In genomic region chr13:19782049-19782726, GRCh38 we compare ENCODE assay signal across 8 cellular contexts. TPM values are rescaled to one million over a fixed set of nuclear protein-coding genes. Genes with fewer than 3 reads are reported as not detected.
DNase-seq lines count a peak whose midpoint lies in the region; ATAC-seq, FAIRE-seq and TF ChIP-seq lines count a peak whose summit lies in the region.

No MANE protein-coding gene starts in this region.

- no peaks in the 10 kb centered on the region for H3K9me3 ChIP-seq in DOHH2 (ENCODE audit: control insufficient read depth, insufficient read depth, low read length)

- H3K79me2 ChIP-seq in DOHH2 (ENCODE audit: control insufficient read depth, low read length) = peaks cover 32% of the 10 kb centered on the region

- DNase-seq in LHCN-M2 (ENCODE audit: low read depth) (peak; percentile 36), cerebellar cortex (ENCODE audit: low spot score) (peak; percentile 28), kidney tubule cell (ENCODE audit: low spot score) (peak; percentile 57), D721Med (ENCODE audit: insufficient read length, low spot score) (no peak)
- DNase-seq in activated CD4-positive, alpha-beta T cell treated with anti-CD3 and anti-CD28 coated beads for 1 hour = peak; percentile 23
- DNase-seq in stimulated activated CD4-positive, alpha-beta T cell treated with anti-CD3 and anti-CD28 coated beads, Interleukin-15, amount 100 ng/mL, for 48 hours (ENCODE audit: low read depth in 2 of 2) = peak; percentile 33 to 41

- H3K27me3 ChIP-seq in DOHH2 (ENCODE audit: control insufficient read depth, low read length) = no peaks in the 10 kb centered on the region

- H3F3A ChIP-seq in DOHH2 (ENCODE audit: control insufficient read depth, insufficient read depth) = peaks cover 7% of the 10 kb centered on the region; the same call in 1 of the 2 replicates

- peaks cover 11% of the 10 kb centered on the region for H3K4me1 ChIP-seq in DOHH2 (ENCODE audit: control insufficient read depth, low read length)

- peaks cover 20% of the 10 kb centered on the region for H3K36me3 ChIP-seq in DOHH2 (ENCODE audit: control insufficient read depth, low read length)

- FAIRE-seq in D721Med (lab: Jason Lieb, UNC) = no peak

- ATAC-seq in GM21717 (IDR thresholded peaks at IDR 0.05; ENCODE audit: unreplicated experiment) = peak; percentile 59

- H3K9me2 ChIP-seq in DOHH2 (replicated peaks; ENCODE audit: control insufficient read depth, low read length) = no peaks in the 10 kb centered on the region

- H3K4me3 ChIP-seq in DOHH2 (ENCODE audit: low read length) = peak overlapping the region; percentile 88

- TF ChIP-seq CTCF in DOHH2 (IDR thresholded peaks at IDR 0.05; ENCODE audit: low read depth, low read length, poor library complexity, severe bottlenecking) = no peak
- TF ChIP-seq CTCF in D721Med (IDR thresholded peaks at IDR 0.05; ENCODE audit: insufficient read depth, missing control alignments) = no peak

- 0 out of 2 replicates have a peak, but pooled peaks cover 5% of the 10 kb centered on the region for H4K20me1 ChIP-seq in DOHH2 (ENCODE audit: control insufficient read depth, insufficient read depth, low read depth, low read length)

- peak overlapping the region; percentile 60 for H3K4me2 ChIP-seq in DOHH2 (ENCODE audit: low read length)

- peak overlapping the region; percentile 71 for H3K27ac ChIP-seq in DOHH2 (ENCODE audit: low read depth, low read length)

RNA-seq across cellular contexts. Expression of gene PSPC1, which starts 0.6 kb away (rescaled TPM):
- 51.4 and 56.4 TPM in 2 replicates for total RNA-seq in LHCN-M2 (2014; rRNA removed)
- 29.8 TPM for polyA plus RNA-seq in LHCN-M2 (2012)
